In genomic region chr9:96989747-96990318, GRCh38 we compare ENCODE assay signal across 3 cellular contexts. TPM values are rescaled to one million over a fixed set of nuclear protein-coding genes. Genes with fewer than 3 reads are reported as not detected.
"Had no signal": no experiment of that assay in that cellular context is flagged by ENCODE, and none has a peak within 500 bp of the region (broad histone marks: within the 10 kb centered on the region; RNA-seq: fewer than 3 reads in every experiment).

No MANE protein-coding gene starts in this region.

RNA-seq across cellular contexts. Expression of gene CTSV, which starts 49.1 kb away (rescaled TPM):
- total RNA-seq: esophagus muscularis mucosa, posterior vena cava, sciatic nerve had no signal
